ENCODE assay signal across 1 cellular context in genomic region chr16:85334718-85335583, GRCh38.
A peak's percentile ranks its signal among the peaks of the same experiment; 100 is the strongest.
TF ChIP-seq lines count a peak whose summit lies in the region.

No MANE protein-coding gene starts in this region.

TF ChIP-seq in K562, 482 proteins besides CTCF, POLR2A, EP300 and RAD21 (continued from another document and continues in another):
- TF ChIP-seq, protein P1, sequence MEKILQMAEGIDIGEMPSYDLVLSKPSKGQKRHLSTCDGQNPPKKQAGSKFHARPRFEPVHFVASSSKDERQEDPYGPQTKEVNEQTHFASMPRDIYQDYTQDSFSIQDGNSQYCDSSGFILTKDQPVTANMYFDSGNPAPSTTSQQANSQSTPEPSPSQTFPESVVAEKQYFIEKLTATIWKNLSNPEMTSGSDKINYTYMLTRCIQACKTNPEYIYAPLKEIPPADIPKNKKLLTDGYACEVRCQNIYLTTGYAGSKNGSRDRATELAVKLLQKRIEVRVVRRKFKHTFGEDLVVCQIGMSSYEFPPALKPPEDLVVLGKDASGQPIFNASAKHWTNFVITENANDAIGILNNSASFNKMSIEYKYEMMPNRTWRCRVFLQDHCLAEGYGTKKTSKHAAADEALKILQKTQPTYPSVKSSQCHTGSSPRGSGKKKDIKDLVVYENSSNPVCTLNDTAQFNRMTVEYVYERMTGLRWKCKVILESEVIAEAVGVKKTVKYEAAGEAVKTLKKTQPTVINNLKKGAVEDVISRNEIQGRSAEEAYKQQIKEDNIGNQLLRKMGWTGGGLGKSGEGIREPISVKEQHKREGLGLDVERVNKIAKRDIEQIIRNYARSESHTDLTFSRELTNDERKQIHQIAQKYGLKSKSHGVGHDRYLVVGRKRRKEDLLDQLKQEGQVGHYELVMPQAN (IDR thresholded peaks at IDR 0.05; ENCODE audit: borderline replicate concordance): no peak
- TF ChIP-seq ZNF75A (CRISPR knock-in tag; IDR thresholded peaks at IDR 0.05) (no peak), TCFL5 (CRISPR knock-in tag; conservative IDR thresholded peaks at IDR 0.05) (no peak), LEF1 (IDR thresholded peaks at IDR 0.05) (peak; percentile 87), MEF2D (tag; conservative IDR thresholded peaks at IDR 0.05; ENCODE audit: low read depth) (peak; percentile 74; the same call in 1 of the 2 replicates), FOXK2 (conservative IDR thresholded peaks at IDR 0.05 in 1 of 2, IDR thresholded peaks at IDR 0.05 in 1 of 2; ENCODE audit: low read depth in 2 of 2) (peak; percentile 70 to 76; a peak in 3 of 4 replicates), KAT2B (IDR thresholded peaks at IDR 0.05; ENCODE audit: low read depth, low read length) (no peak), ESRRA (IDR thresholded peaks at IDR 0.05; ENCODE audit: borderline replicate concordance, low read depth) (peak; percentile 14; the same call in 1 of the 2 replicates), PYGO2 (tag; IDR thresholded peaks at IDR 0.05) (no peak), HDGF (IDR thresholded peaks at IDR 0.05) (no peak), SREBF2 (CRISPR knock-in tag; IDR thresholded peaks at IDR 0.05) (no peak), TBP (optimal IDR thresholded peaks at IDR 0.05; ENCODE audit: low read depth, low read length) (no peak), ASH1L (IDR thresholded peaks at IDR 0.05; ENCODE audit: borderline replicate concordance, low read depth, partially characterized antibody) (no peak), PRPF4 (IDR thresholded peaks at IDR 0.05; ENCODE audit: insufficient read depth, low read depth, low read length, poor library complexity, severe bottlenecking) (no peak), ZNF644 (tag; IDR thresholded peaks at IDR 0.05; ENCODE audit: low read depth) (0 out of 2 replicates have a peak, but pooled peaks have one; percentile 25), CBFA2T3 (IDR thresholded peaks at IDR 0.05) (peak; percentile 78), THRA (IDR thresholded peaks at IDR 0.05) (no peak), STAT5B (CRISPR knock-in tag; IDR thresholded peaks at IDR 0.05) (no peak), ZNF740 (CRISPR knock-in tag; IDR thresholded peaks at IDR 0.05) (no peak), ZNF740 (tag; IDR thresholded peaks at IDR 0.05) (no peak), DDX20 (tag; IDR thresholded peaks at IDR 0.05; ENCODE audit: low read depth) (no peak), SMARCA5 (IDR thresholded peaks at IDR 0.05) (no peak), BMI1 (IDR thresholded peaks at IDR 0.05; ENCODE audit: low read length) (no peak), FOXP1 (CRISPR knock-in tag; IDR thresholded peaks at IDR 0.05) (no peak), ZNF449 (CRISPR knock-in tag; IDR thresholded peaks at IDR 0.05) (0 out of 2 replicates have a peak, but pooled peaks have one; percentile 22)
- TF ChIP-seq, protein P2, sequence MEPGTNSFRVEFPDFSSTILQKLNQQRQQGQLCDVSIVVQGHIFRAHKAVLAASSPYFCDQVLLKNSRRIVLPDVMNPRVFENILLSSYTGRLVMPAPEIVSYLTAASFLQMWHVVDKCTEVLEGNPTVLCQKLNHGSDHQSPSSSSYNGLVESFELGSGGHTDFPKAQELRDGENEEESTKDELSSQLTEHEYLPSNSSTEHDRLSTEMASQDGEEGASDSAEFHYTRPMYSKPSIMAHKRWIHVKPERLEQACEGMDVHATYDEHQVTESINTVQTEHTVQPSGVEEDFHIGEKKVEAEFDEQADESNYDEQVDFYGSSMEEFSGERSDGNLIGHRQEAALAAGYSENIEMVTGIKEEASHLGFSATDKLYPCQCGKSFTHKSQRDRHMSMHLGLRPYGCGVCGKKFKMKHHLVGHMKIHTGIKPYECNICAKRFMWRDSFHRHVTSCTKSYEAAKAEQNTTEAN (CRISPR knock-in tag; IDR thresholded peaks at IDR 0.05): no peak
- TF ChIP-seq, protein P3, sequence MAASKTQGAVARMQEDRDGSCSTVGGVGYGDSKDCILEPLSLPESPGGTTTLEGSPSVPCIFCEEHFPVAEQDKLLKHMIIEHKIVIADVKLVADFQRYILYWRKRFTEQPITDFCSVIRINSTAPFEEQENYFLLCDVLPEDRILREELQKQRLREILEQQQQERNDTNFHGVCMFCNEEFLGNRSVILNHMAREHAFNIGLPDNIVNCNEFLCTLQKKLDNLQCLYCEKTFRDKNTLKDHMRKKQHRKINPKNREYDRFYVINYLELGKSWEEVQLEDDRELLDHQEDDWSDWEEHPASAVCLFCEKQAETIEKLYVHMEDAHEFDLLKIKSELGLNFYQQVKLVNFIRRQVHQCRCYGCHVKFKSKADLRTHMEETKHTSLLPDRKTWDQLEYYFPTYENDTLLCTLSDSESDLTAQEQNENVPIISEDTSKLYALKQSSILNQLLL (CRISPR knock-in tag; IDR thresholded peaks at IDR 0.05; ENCODE audit: borderline replicate concordance): no peak
- TF ChIP-seq, protein P4, sequence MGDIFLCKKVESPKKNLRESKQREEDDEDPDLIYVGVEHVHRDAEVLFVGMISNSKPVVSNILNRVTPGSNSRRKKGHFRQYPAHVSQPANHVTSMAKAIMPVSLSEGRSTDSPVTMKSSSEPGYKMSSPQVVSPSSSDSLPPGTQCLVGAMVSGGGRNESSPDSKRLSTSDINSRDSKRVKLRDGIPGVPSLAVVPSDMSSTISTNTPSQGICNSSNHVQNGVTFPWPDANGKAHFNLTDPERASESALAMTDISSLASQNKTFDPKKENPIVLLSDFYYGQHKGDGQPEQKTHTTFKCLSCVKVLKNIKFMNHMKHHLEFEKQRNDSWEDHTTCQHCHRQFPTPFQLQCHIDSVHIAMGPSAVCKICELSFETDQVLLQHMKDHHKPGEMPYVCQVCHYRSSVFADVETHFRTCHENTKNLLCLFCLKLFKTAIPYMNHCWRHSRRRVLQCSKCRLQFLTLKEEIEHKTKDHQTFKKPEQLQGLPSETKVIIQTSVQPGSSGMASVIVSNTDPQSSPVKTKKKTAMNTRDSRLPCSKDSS (IDR thresholded peaks at IDR 0.05; ENCODE audit: low read depth, partially characterized antibody): no peak
- TF ChIP-seq, protein P5, sequence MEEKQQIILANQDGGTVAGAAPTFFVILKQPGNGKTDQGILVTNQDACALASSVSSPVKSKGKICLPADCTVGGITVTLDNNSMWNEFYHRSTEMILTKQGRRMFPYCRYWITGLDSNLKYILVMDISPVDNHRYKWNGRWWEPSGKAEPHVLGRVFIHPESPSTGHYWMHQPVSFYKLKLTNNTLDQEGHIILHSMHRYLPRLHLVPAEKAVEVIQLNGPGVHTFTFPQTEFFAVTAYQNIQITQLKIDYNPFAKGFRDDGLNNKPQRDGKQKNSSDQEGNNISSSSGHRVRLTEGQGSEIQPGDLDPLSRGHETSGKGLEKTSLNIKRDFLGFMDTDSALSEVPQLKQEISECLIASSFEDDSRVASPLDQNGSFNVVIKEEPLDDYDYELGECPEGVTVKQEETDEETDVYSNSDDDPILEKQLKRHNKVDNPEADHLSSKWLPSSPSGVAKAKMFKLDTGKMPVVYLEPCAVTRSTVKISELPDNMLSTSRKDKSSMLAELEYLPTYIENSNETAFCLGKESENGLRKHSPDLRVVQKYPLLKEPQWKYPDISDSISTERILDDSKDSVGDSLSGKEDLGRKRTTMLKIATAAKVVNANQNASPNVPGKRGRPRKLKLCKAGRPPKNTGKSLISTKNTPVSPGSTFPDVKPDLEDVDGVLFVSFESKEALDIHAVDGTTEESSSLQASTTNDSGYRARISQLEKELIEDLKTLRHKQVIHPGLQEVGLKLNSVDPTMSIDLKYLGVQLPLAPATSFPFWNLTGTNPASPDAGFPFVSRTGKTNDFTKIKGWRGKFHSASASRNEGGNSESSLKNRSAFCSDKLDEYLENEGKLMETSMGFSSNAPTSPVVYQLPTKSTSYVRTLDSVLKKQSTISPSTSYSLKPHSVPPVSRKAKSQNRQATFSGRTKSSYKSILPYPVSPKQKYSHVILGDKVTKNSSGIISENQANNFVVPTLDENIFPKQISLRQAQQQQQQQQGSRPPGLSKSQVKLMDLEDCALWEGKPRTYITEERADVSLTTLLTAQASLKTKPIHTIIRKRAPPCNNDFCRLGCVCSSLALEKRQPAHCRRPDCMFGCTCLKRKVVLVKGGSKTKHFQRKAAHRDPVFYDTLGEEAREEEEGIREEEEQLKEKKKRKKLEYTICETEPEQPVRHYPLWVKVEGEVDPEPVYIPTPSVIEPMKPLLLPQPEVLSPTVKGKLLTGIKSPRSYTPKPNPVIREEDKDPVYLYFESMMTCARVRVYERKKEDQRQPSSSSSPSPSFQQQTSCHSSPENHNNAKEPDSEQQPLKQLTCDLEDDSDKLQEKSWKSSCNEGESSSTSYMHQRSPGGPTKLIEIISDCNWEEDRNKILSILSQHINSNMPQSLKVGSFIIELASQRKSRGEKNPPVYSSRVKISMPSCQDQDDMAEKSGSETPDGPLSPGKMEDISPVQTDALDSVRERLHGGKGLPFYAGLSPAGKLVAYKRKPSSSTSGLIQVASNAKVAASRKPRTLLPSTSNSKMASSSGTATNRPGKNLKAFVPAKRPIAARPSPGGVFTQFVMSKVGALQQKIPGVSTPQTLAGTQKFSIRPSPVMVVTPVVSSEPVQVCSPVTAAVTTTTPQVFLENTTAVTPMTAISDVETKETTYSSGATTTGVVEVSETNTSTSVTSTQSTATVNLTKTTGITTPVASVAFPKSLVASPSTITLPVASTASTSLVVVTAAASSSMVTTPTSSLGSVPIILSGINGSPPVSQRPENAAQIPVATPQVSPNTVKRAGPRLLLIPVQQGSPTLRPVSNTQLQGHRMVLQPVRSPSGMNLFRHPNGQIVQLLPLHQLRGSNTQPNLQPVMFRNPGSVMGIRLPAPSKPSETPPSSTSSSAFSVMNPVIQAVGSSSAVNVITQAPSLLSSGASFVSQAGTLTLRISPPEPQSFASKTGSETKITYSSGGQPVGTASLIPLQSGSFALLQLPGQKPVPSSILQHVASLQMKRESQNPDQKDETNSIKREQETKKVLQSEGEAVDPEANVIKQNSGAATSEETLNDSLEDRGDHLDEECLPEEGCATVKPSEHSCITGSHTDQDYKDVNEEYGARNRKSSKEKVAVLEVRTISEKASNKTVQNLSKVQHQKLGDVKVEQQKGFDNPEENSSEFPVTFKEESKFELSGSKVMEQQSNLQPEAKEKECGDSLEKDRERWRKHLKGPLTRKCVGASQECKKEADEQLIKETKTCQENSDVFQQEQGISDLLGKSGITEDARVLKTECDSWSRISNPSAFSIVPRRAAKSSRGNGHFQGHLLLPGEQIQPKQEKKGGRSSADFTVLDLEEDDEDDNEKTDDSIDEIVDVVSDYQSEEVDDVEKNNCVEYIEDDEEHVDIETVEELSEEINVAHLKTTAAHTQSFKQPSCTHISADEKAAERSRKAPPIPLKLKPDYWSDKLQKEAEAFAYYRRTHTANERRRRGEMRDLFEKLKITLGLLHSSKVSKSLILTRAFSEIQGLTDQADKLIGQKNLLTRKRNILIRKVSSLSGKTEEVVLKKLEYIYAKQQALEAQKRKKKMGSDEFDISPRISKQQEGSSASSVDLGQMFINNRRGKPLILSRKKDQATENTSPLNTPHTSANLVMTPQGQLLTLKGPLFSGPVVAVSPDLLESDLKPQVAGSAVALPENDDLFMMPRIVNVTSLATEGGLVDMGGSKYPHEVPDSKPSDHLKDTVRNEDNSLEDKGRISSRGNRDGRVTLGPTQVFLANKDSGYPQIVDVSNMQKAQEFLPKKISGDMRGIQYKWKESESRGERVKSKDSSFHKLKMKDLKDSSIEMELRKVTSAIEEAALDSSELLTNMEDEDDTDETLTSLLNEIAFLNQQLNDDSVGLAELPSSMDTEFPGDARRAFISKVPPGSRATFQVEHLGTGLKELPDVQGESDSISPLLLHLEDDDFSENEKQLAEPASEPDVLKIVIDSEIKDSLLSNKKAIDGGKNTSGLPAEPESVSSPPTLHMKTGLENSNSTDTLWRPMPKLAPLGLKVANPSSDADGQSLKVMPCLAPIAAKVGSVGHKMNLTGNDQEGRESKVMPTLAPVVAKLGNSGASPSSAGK (IDR thresholded peaks at IDR 0.05): no peak; the same call in 1 of the 2 replicates
- TF ChIP-seq, protein P6, sequence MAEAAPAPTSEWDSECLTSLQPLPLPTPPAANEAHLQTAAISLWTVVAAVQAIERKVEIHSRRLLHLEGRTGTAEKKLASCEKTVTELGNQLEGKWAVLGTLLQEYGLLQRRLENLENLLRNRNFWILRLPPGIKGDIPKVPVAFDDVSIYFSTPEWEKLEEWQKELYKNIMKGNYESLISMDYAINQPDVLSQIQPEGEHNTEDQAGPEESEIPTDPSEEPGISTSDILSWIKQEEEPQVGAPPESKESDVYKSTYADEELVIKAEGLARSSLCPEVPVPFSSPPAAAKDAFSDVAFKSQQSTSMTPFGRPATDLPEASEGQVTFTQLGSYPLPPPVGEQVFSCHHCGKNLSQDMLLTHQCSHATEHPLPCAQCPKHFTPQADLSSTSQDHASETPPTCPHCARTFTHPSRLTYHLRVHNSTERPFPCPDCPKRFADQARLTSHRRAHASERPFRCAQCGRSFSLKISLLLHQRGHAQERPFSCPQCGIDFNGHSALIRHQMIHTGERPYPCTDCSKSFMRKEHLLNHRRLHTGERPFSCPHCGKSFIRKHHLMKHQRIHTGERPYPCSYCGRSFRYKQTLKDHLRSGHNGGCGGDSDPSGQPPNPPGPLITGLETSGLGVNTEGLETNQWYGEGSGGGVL (CRISPR knock-in tag; IDR thresholded peaks at IDR 0.05): no peak
